Comparison of ENCODE assay signal across 11 cellular contexts in genomic region chr4:56803473-56803872, GRCh38. TPM values are rescaled to one million over a fixed set of nuclear protein-coding genes. Genes with fewer than 3 reads are reported as not detected.
DNase-seq lines count a peak whose midpoint lies in the region; FAIRE-seq and TF ChIP-seq lines count a peak whose summit lies in the region.
"Had no signal": no experiment of that assay in that cellular context is flagged by ENCODE, and none has a peak within 500 bp of the region (broad histone marks: within the 10 kb centered on the region; RNA-seq: fewer than 3 reads in every experiment).

No MANE protein-coding gene starts in this region.

- no peak overlapping the region for H3K4me3 Mint-ChIP-seq in type B pancreatic cell

- H3K36me3 Mint-ChIP-seq in type B pancreatic cell, result no peaks in the 10 kb centered on the region

- H3K27me3 Mint-ChIP-seq in type B pancreatic cell, result no peaks in the 10 kb centered on the region
- H3K27me3 Mint-ChIP-seq: CD8-positive, alpha-beta memory T cell had no signal

- no peaks in the 10 kb centered on the region for H3K27me3 ChIP-seq in HAP-1 (ENCODE audit: low read depth)
- no peaks in the 10 kb centered on the region for H3K27me3 ChIP-seq in bronchial epithelial cell (ENCODE audit: control insufficient read depth, insufficient read depth, low read length)

- FAIRE-seq in bronchial epithelial cell (lab: Jason Lieb, UNC), result no peak
- FAIRE-seq: RCC 7860 had no signal

- no peak overlapping the region for H3K27ac Mint-ChIP-seq in type B pancreatic cell

- H3K36me3 ChIP-seq in HAP-1 (replicated peaks) (no peaks in the 10 kb centered on the region), bronchial epithelial cell (ENCODE audit: control insufficient read depth, insufficient read depth, low read length) (no peaks in the 10 kb centered on the region)

- H3K4me3 ChIP-seq in HAP-1, result no peak overlapping the region
- no peak overlapping the region for H3K4me3 ChIP-seq in bronchial epithelial cell (ENCODE audit: low read depth, low read length)
- H3K4me3 ChIP-seq: psoas muscle had no signal

- in situ Hi-C loops in HAP-1 (cut with MboI; ENCODE audit: low sequenced_read_pairs), result no loop called here

- H3K4me1 Mint-ChIP-seq in type B pancreatic cell (ENCODE audit: unreplicated experiment), result peaks cover 8% of the 10 kb centered on the region

- H3K9me3 Mint-ChIP-seq in type B pancreatic cell, result no peaks in the 10 kb centered on the region
- H3K9me3 Mint-ChIP-seq: CD8-positive, alpha-beta memory T cell had no signal

- peaks cover 4% of the 10 kb centered on the region for H3K4me1 ChIP-seq in HAP-1
- H3K4me1 ChIP-seq: psoas muscle had no signal

- no peaks in the 10 kb centered on the region for H3K9me3 ChIP-seq in HAP-1
- H3K9me3 ChIP-seq: psoas muscle had no signal

- peak; percentile 91 for DNase-seq in CD1c-positive myeloid dendritic cell (ENCODE audit: extremely low spot score)
- peak; percentile 81 to 91 for DNase-seq in HAP-1 (ENCODE audit: low spot score in 2 of 2)
- peak; percentile 8 for DNase-seq in NCI-H1105 (lab: John Stamatoyannopoulos, UW)
- peak; percentile 4 for DNase-seq in bronchial epithelial cell (ENCODE audit: low read depth)
- no peak for DNase-seq in NCI-H1694 (lab: John Stamatoyannopoulos, UW)
- DNase-seq in type B pancreatic cell (ENCODE audit: extremely low spot score, unreplicated experiment), result no peak
- no peak for DNase-seq in SW480 (ENCODE audit: low spot score)
- DNase-seq in activated CD8-positive, alpha-beta memory T cell treated with anti-CD3 and anti-CD28 coated beads for 24 hours, result no peak
- DNase-seq: CD8-positive, alpha-beta memory T cell; psoas muscle had no signal

- no peak for TF ChIP-seq CTCF in bronchial epithelial cell (IDR thresholded peaks at IDR 0.05; ENCODE audit: insufficient read depth, low read length, severe bottlenecking)
- no peak for TF ChIP-seq CTCF in type B pancreatic cell (conservative IDR thresholded peaks at IDR 0.05)

RNA-seq across cellular contexts. Expression of gene SPINK2, which starts 18.0 kb away (rescaled TPM):
- total RNA-seq in bronchial epithelial cell (not detected in 2 replicates), type B pancreatic cell (ENCODE audit: low replicate concordance) (0.87 and 4.6 TPM in 2 replicates)

Comparison
In these comparisons a context has a peak if more than half of its experiments do, and no peak if none do; other contexts are left out.
1. DNase-seq: peak in CD1c-positive myeloid dendritic cell (single experiment), HAP-1 (2 of 2), NCI-H1105 (single experiment) and bronchial epithelial cell (single experiment); none in NCI-H1694 (single experiment), type B pancreatic cell (single experiment), SW480 (single experiment) and activated CD8-positive, alpha-beta memory T cell treated with anti-CD3 and anti-CD28 coated beads for 24 hours (single experiment).